In the genomic region with DNA sequence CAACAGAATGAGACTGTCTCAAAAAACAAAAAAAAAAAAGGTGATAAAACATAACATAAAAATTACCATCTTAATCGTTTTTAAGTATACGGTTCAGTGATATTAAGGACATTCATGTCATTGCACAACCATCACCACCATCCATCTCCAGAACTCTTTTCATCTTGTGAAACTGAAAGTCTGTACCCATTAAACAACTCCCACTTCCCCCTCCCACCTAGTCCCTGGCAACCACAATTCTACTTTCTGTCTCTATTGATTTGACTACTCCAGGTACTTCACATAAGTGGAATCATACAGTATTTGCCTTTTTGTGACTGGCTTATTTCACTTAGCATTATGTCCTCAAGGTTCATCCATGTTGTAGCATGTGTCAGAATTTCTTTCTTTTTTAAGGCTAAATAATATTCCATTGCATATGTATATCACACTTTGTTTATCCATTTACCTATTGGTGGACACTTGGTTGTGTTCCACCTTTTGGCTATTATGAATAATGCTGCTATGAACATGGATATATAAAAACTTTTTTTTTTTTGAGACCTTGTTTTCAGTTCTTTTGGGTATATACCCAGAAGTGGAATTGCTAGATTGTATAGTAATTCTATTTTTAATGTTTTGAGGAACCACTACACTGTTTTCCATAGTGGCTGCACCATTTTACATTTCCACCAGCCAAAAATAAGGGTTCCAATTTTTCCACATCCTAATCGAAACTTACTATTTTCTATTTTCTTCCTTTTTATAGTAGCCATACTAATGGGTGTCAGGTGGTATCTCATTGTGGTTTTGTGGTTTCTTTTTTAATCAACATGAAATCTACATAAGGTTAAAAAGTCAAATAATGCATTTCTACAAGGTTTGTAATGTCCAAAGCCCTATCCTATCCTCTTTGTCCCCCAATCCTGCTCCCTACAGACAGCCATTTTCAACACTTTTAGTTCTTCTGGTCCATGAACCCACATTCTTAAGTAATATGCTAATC, we compare ENCODE assay signal across 8 cellular contexts. TPM values are rescaled to one million over a fixed set of nuclear protein-coding genes. Genes with fewer than 3 reads are reported as not detected.
DNase-seq lines count a peak whose midpoint lies in the region; ATAC-seq, FAIRE-seq and TF ChIP-seq lines count a peak whose summit lies in the region.

No MANE protein-coding gene starts in this region.

- H4K20me1 ChIP-seq in GM23248 (ENCODE audit: insufficient read depth), result no peaks in the 10 kb centered on the region

- no peak for FAIRE-seq in H54 (lab: Jason Lieb, UNC)

- H3K27me3 ChIP-seq in GM23248 (replicated peaks; ENCODE audit: insufficient read depth), result no peaks in the 10 kb centered on the region

- peaks cover 6 to 18% (median 15%) of the 10 kb centered on the region in 4 donors for H3K4me1 Mint-ChIP-seq in naive thymus-derived CD8-positive, alpha-beta T cell

- in situ Hi-C loops in GM23248 (cut with MboI), result loop anchor here (10.0 kb wide), 1 partner anchor 294 kb away; no protein-coding TSS in a partner anchor

- no peaks in the 10 kb centered on the region for H3K79me2 ChIP-seq in GM23248 (ENCODE audit: insufficient read depth)

- H3K4me1 ChIP-seq in GM23248 (ENCODE audit: insufficient read depth), result no peaks in the 10 kb centered on the region

- no peaks in the 10 kb centered on the region for H3K9me3 Mint-ChIP-seq in naive thymus-derived CD8-positive, alpha-beta T cell

- ATAC-seq in GM18870 (IDR thresholded peaks at IDR 0.05; ENCODE audit: unreplicated experiment) (peak; percentile 97), HG02763 (IDR thresholded peaks at IDR 0.05; ENCODE audit: unreplicated experiment) (peak; percentile 90)
- ATAC-seq in naive thymus-derived CD8-positive, alpha-beta T cell, result peak; percentile 75 to 83

- 55 to 65% methylated on average over 3 of the region's 3 CpGs for WGBS in GM23248 (ENCODE audit: low coverage in 1 of 2, low lambda C conversion rate in 2 of 2, missing lambda C conversion rate in 2 of 2), 2 experiments

- H3K9me3 ChIP-seq in GM23248 (ENCODE audit: low read depth), result no peaks in the 10 kb centered on the region

- H3K4me3 ChIP-seq in GM23248, result no peak overlapping the region

- H3K36me3 Mint-ChIP-seq in naive thymus-derived CD8-positive, alpha-beta T cell, result peaks cover 0 to 3% (median 0%) of the 10 kb centered on the region in 3 donors

- no peak overlapping the region for H3K9ac ChIP-seq in GM23248

- H3K27me3 Mint-ChIP-seq in naive thymus-derived CD8-positive, alpha-beta T cell, result peaks cover 0 to 1% (median 0%) of the 10 kb centered on the region in 5 donors

- peak overlapping the region in 6 of 10 donors; percentile 26 to 68 (median 32) for H3K4me3 Mint-ChIP-seq in naive thymus-derived CD8-positive, alpha-beta T cell

- no peak for TF ChIP-seq POLR2A in H54 (IDR thresholded peaks at IDR 0.05; ENCODE audit: low read depth, low read length)

- POLR2A ChIA-PET in naive thymus-derived CD8-positive, alpha-beta T cell (lab: Charles Lee), result no interaction called here

- no peaks in the 10 kb centered on the region for H3F3A ChIP-seq in GM23248 (ENCODE audit: insufficient read depth)

- H2AFZ ChIP-seq in GM23248, result no peak overlapping the region

- no peaks in the 10 kb centered on the region for H3K9me2 ChIP-seq in GM23248 (ENCODE audit: insufficient read depth)

- no peak overlapping the region for H3K4me2 ChIP-seq in GM23248 (ENCODE audit: unreplicated experiment)

- DNase-seq in NOMO-1 treated with DMSO at 0.1 percent for 48 hours (lab: John Stamatoyannopoulos, UW; ENCODE audit: unreplicated experiment) (peak; percentile 82), H54 (ENCODE audit: insufficient read length, low spot score) (no peak), NCI-H1105 (lab: John Stamatoyannopoulos, UW) (no peak), GM23248 (no peak), NCI-H1436 (lab: John Stamatoyannopoulos, UW) (no peak)
- DNase-seq in naive thymus-derived CD8-positive, alpha-beta T cell, result peak in 3 of 10 donors; percentile 15 to 48 (median 43)

- H3K27ac Mint-ChIP-seq in naive thymus-derived CD8-positive, alpha-beta T cell, result peak overlapping the region in 5 of 10 donors; percentile 5 to 71 (median 39)

- H3K36me3 ChIP-seq in GM23248 (ENCODE audit: low read depth), result no peaks in the 10 kb centered on the region

- H3K27ac ChIP-seq in GM23248, result no peak overlapping the region

RNA-seq across cellular contexts. Expression of gene PIK3C2A, which starts 23.4 kb away (rescaled TPM):
- 10 to 100 TPM; 39.5 to 42.7 TPM for total RNA-seq in naive thymus-derived CD8-positive, alpha-beta T cell
- 1 to 10 TPM; 7.0 to 9.8 (median 8.3) TPM for polyA plus RNA-seq in naive thymus-derived CD8-positive, alpha-beta T cell
- total RNA-seq in GM23248 (2014; rRNA removed; shearing (Covaris generic)), result 25.7 and 31.8 TPM in 2 replicates
- 14.2 and 14.5 TPM in 2 replicates for polyA plus RNA-seq in GM23248 (2016; fragmentation: Nextera tagmentation; extraction: Ambion mirVana)

RNA-seq across cellular contexts. Expression of gene NUCB2, which starts 45.4 kb away (rescaled TPM):
- 100 to 1,000 TPM; 211 to 232 TPM for total RNA-seq in naive thymus-derived CD8-positive, alpha-beta T cell
- polyA plus RNA-seq in naive thymus-derived CD8-positive, alpha-beta T cell, result 100 to 1,000 TPM; 449 to 487 (median 476) TPM
- 71.5 and 95.0 TPM in 2 replicates for total RNA-seq in GM23248 (2014; rRNA removed; shearing (Covaris generic))
- polyA plus RNA-seq in GM23248 (2016; fragmentation: Nextera tagmentation; extraction: Ambion mirVana), result 232 and 246 TPM in 2 replicates
